Comparison of ENCODE assay signal across 12 cellular contexts in the genomic region with DNA sequence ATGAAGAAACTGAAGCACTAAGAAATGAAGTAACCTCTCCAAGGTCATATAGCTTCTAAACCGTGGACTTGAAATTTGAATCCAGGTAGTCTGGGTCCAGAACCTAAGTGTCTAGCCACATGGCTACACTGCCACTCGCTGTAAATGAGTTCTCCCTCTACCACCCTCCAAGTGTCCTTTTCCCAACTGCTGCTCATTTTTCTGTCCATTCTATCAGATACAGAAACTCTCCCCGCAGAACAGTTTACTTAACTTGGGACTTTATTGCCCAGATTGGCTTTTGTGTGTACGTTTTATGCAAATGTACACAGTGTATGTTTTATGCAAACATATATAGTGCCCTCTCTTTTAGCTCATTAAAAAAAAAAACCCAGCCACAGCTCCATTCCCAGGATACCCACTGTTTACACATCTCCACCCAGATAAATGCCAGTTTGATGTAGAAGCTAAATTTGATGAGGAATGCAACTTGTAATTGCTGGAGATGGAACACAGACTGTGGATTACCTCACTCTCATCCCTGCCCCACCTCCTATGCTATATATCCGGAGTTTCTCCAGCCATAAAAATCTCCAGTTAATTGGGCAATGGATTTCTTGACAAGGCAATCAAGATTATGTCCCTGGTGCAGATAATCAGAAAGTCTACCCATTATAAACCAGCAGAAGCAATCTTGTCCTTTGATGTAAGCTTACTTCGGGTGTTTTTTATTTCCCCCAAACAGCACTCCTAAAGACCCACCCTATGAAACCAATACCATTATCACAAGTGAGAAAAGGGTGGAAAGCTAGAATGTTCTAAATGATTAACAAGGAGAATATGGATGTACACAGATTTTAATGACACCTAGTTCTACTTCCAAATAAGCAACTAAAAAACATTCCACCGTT. TPM values are rescaled to one million over a fixed set of nuclear protein-coding genes. Genes with fewer than 3 reads are reported as not detected.
DNase-seq lines count a peak whose midpoint lies in the region; ATAC-seq and TF ChIP-seq lines count a peak whose summit lies in the region.
"Had no signal": no experiment of that assay in that cellular context is flagged by ENCODE, and none has a peak within 500 bp of the region (broad histone marks: within the 10 kb centered on the region; RNA-seq: fewer than 3 reads in every experiment).

No MANE protein-coding gene starts in this region.

- no peaks in the 10 kb centered on the region for H3K27me3 ChIP-seq in colonic mucosa
- H3K27me3 ChIP-seq: upper lobe of right lung had no signal

- no peaks in the 10 kb centered on the region for H3K9me3 ChIP-seq in colonic mucosa
- H3K9me3 ChIP-seq: upper lobe of right lung had no signal

- peak; percentile 5 for ATAC-seq in GM19452 (IDR thresholded peaks at IDR 0.05; ENCODE audit: unreplicated experiment)
- no peak for ATAC-seq in HG02623 (IDR thresholded peaks at IDR 0.05; ENCODE audit: unreplicated experiment)
- ATAC-seq: sciatic nerve had no signal

- no peak overlapping the region for H3K4me3 ChIP-seq in colonic mucosa
- H3K4me3 ChIP-seq: upper lobe of right lung had no signal

- H3K4me1 ChIP-seq in colonic mucosa = peaks cover 21% of the 10 kb centered on the region

- no peaks in the 10 kb centered on the region for H3K36me3 ChIP-seq in colonic mucosa
- H3K36me3 ChIP-seq: upper lobe of right lung had no signal

- no peak for TF ChIP-seq CTCF in colonic mucosa (IDR thresholded peaks at IDR 0.05)

- peak overlapping the region; percentile 87 for H3K27ac ChIP-seq in colonic mucosa
- H3K27ac ChIP-seq: upper lobe of right lung had no signal

- peak overlapping the region in 1 of 2 donors; percentile 46 for H3K9ac ChIP-seq in colonic mucosa (ENCODE audit: low read depth in 2 of 2, low read length in 2 of 2)

- intact Hi-C loops in colonic mucosa (cut with DNase I) = no loop called here

- DNase-seq in DMS153 treated with DMSO at 0.1 percent for 48 hours (lab: John Stamatoyannopoulos, UW; ENCODE audit: unreplicated experiment) = peak; percentile 33
- peak; percentile 57 to 82 for DNase-seq in NCI-H2081 (lab: John Stamatoyannopoulos, UW)
- DNase-seq in colonic mucosa = peak; percentile 67
- DNase-seq in NCI-H2107 treated with DMSO at 0.1 percent for 48 hours (lab: John Stamatoyannopoulos, UW; ENCODE audit: unreplicated experiment) = no peak
- DNase-seq in NCI-H1930 (lab: John Stamatoyannopoulos, UW) = no peak
- no peak for DNase-seq in superior temporal gyrus (ENCODE audit: extremely low spot score)
- DNase-seq: activated T-cell treated with anti-CD3 and anti-CD28 coated beads for 4 hours, GOT3, upper lobe of right lung had no signal

RNA-seq across cellular contexts. Expression of gene THBS1, which starts 42.0 kb away (rescaled TPM):
- total RNA-seq in colonic mucosa = 100 to 1,000 TPM; 162 to 390 TPM

Comparison
In these comparisons a context has a peak if more than half of its experiments do, and no peak if none do; other contexts are left out.
1. DNase-seq: peak in DMS153 treated with DMSO at 0.1 percent for 48 hours (single experiment), NCI-H2081 (2 of 2) and colonic mucosa (single experiment); none in NCI-H2107 treated with DMSO at 0.1 percent for 48 hours (single experiment), NCI-H1930 (0 of 2) and superior temporal gyrus (single experiment).